In the genomic region with DNA sequence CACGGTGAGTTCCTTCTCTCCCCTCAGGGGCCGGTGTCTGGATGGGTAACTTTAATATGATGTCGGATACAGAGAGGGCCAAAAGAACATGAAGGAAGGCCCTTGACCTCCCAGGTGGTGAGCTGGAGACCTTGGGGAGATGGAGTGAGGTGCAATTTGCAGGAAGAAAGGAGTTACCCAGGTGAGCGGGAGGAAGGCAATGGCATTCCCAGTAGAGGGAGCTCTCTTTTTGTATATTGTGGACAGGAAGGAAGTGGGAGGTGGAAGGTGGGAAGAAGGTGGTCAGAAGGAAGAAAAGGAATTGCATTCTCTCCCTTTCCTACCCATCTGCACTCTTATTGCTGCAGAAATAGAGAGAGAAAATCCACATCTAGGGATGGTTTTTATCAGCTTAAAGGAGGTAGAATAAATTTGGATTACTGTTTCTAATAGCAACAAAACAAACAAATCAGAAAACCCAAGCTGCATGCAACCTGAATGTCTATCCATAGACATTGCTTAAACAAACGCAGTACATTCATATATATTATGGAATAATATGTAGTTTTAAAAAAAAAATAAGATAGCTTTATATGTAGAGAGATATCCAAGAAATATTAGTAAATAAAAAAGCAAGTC, we compare ENCODE assay signal across 9 cellular contexts.
A peak's percentile ranks its signal among the peaks of the same experiment; 100 is the strongest.
DNase-seq lines count a peak whose midpoint lies in the region; ATAC-seq and TF ChIP-seq lines count a peak whose summit lies in the region.
"Had no signal": no experiment of that assay in that cellular context is flagged by ENCODE, and none has a peak within 500 bp of the region (broad histone marks: within the 10 kb centered on the region; RNA-seq: fewer than 3 reads in every experiment).

No MANE protein-coding gene starts in this region.

- TF ChIP-seq CTCF in A673 (conservative IDR thresholded peaks at IDR 0.05; ENCODE audit: low read depth, low read length) (peak; percentile 61), Peyer's patch (IDR thresholded peaks at IDR 0.05) (peak in 4 of 6 experiments; percentile 25 to 69 (median 56)), lower leg skin (IDR thresholded peaks at IDR 0.05) (no peak)

- no peak overlapping the region for H3K4me3 Mint-ChIP-seq in activated naive CD4-positive, alpha-beta T cell treated with anti-CD3 and anti-CD28 coated beads for 36 hours
- H3K4me3 Mint-ChIP-seq: activated CD4-positive, alpha-beta T cell treated with anti-CD3 and anti-CD28 coated beads for 36 hours had no signal

- H3K27ac Mint-ChIP-seq in activated naive CD4-positive, alpha-beta T cell treated with anti-CD3 and anti-CD28 coated beads for 36 hours = no peak overlapping the region
- H3K27ac Mint-ChIP-seq: activated CD4-positive, alpha-beta T cell treated with anti-CD3 and anti-CD28 coated beads for 36 hours had no signal

- no peaks in the 10 kb centered on the region for H3K27me3 ChIP-seq in A673 (replicated peaks; ENCODE audit: insufficient read depth, low read depth, low read length, poor library complexity)
- no peaks in the 10 kb centered on the region for H3K27me3 ChIP-seq in Peyer's patch

- H3K36me3 Mint-ChIP-seq in activated naive CD4-positive, alpha-beta T cell treated with anti-CD3 and anti-CD28 coated beads for 36 hours (ENCODE audit: low read depth) = no peaks in the 10 kb centered on the region

- TF ChIP-seq POLR2A in Peyer's patch (IDR thresholded peaks at IDR 0.05) (no peak), lower leg skin (IDR thresholded peaks at IDR 0.05) (no peak)

- peaks cover 22% of the 10 kb centered on the region for H3K4me1 ChIP-seq in A673 (ENCODE audit: insufficient read depth, low read length, poor library complexity, severe bottlenecking)
- H3K4me1 ChIP-seq in Peyer's patch = peaks cover 0 to 5% (median 0%) of the 10 kb centered on the region in 4 donors

- intact Hi-C loops in A673 (cut with micrococcal nuclease; ENCODE audit: unreplicated experiment) = no loop called here
- intact Hi-C loops in left ventricle myocardium superior (cut with micrococcal nuclease) = loop anchor here (10.0 kb wide), 1 partner anchor 256 kb away; no protein-coding TSS in a partner anchor
- intact Hi-C loops in activated naive CD4-positive, alpha-beta T cell treated with anti-CD3 and anti-CD28 coated beads for 36 hours (cut with micrococcal nuclease) = no loop called here
- intact Hi-C loops in lower leg skin (cut with DNase I; ENCODE audit: low total_unique reads) = no loop called here

- peaks cover 3% of the 10 kb centered on the region for H3K27me3 Mint-ChIP-seq in activated naive CD4-positive, alpha-beta T cell treated with anti-CD3 and anti-CD28 coated beads for 36 hours (ENCODE audit: low read depth)

- no peaks in the 10 kb centered on the region for H3K9me3 Mint-ChIP-seq in activated naive CD4-positive, alpha-beta T cell treated with anti-CD3 and anti-CD28 coated beads for 36 hours

- H3K27ac ChIP-seq in A673 (ENCODE audit: low read depth, low read length, poor library complexity, severe bottlenecking) (no peak overlapping the region), Peyer's patch (no peak overlapping the region)

- H3K4me3 ChIP-seq in A673 (ENCODE audit: low read depth, low read length, poor library complexity, severe bottlenecking) = no peak overlapping the region
- H3K4me3 ChIP-seq in Peyer's patch = no peak overlapping the region
- H3K4me3 ChIP-seq in lower leg skin (ENCODE audit: low read depth, poor library complexity, severe bottlenecking) = no peak overlapping the region

- CTCF ChIA-PET in A673 (lab: Charles Lee) = interaction anchor here (0.7 to 1.0 kb wide), 4 partner anchors 12 to 256 kb away, joined by 3 to 5 read pairs (median 4); no protein-coding TSS in a partner anchor
- CTCF ChIA-PET in activated naive CD4-positive, alpha-beta T cell treated with anti-CD3 and anti-CD28 coated beads for 36 hours (lab: Charles Lee) = no interaction called here

- no TSS peak for BruUV-seq in A673 (replicated peaks; lab: Mats Ljungman, UMichigan)

- POLR2A ChIA-PET in A673 (lab: Charles Lee; ENCODE audit: low non-redundant PET) = no interaction called here

- DNase-seq in A673 (ENCODE audit: low spot score) (no peak), HT1080 (ENCODE audit: low read depth) (peak; percentile 38), Peyer's patch (no peak), left ventricle myocardium superior (no peak), HCEC 1CT (no peak), lower leg skin (ENCODE audit: low spot score in 2 of 2) (no peak)
- no peak for DNase-seq in activated naive CD4-positive, alpha-beta T cell treated with anti-CD3 and anti-CD28 coated beads for 36 hours
- DNase-seq: activated CD4-positive, alpha-beta T cell treated with anti-CD3 and anti-CD28 coated beads for 36 hours had no signal

- H3K9me3 ChIP-seq in A673 (ENCODE audit: low read depth, low read length, poor library complexity, severe bottlenecking) = no peaks in the 10 kb centered on the region
- H3K9me3 ChIP-seq in Peyer's patch = no peaks in the 10 kb centered on the region

- no peaks in the 10 kb centered on the region for H3K4me1 Mint-ChIP-seq in activated naive CD4-positive, alpha-beta T cell treated with anti-CD3 and anti-CD28 coated beads for 36 hours (ENCODE audit: low read depth)
- H3K4me1 Mint-ChIP-seq: activated CD4-positive, alpha-beta T cell treated with anti-CD3 and anti-CD28 coated beads for 36 hours had no signal

- H3K36me3 ChIP-seq in A673 (ENCODE audit: insufficient read depth, low read length, poor library complexity, severe bottlenecking) (no peaks in the 10 kb centered on the region), Peyer's patch (no peaks in the 10 kb centered on the region)

- ATAC-seq in left ventricle myocardium superior = peak; percentile 56
- ATAC-seq in activated CD4-positive, CD25-positive, alpha-beta regulatory T cell treated with anti-CD3 and anti-CD28 coated beads, Interleukin-2, amount 50 U/mL, for 24 hours = no peak
- ATAC-seq: activated CD4-positive, alpha-beta T cell treated with anti-CD3 and anti-CD28 coated beads for 36 hours had no signal

- whole genome bisulfite sequencing in lower leg skin, 2 donors = 53 to 68% methylated on average over 5 of the region's 5 CpGs

Comparison
In these comparisons a context has a peak if more than half of its experiments do, and no peak if none do; other contexts are left out.
1. CTCF ChIP-seq: peak in A673 (single experiment) and Peyer's patch (4 of 6); none in lower leg skin (0 of 3).